ENCODE assay signal across 11 cellular contexts in the genomic region with DNA sequence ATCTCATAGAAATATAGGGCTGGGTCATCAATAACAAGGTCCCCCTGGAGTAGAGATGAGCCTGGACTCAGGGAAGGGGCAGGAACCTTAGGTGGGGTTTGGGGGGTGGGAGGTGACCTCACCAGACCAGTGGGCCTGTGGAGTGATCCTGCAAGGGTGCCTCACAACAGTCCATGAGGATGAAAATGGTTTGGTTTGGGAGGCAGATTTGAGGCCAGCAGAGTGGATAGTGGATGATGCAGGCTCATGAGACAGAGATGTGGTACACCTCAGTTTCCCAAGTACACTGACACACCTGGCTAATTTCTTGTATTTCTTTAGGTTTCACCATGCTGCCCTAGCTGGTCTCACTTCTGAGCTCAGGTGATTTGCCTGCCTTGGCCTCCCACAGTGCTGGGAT. TPM values are rescaled to one million over a fixed set of nuclear protein-coding genes. Genes with fewer than 3 reads are reported as not detected.
"Had no signal": no experiment of that assay in that cellular context is flagged by ENCODE, and none has a peak within 500 bp of the region (broad histone marks: within the 10 kb centered on the region; RNA-seq: fewer than 3 reads in every experiment).

No MANE protein-coding gene starts in this region.

- H3K4me1 ChIP-seq: HAP-1 had no signal

- H3K4me1 Mint-ChIP-seq: GM23338 had no signal

- DNase-seq: GM23248, GOT3, H7, H9, HCEC 1CT, HFFc6 had no signal

- H3K4me3 Mint-ChIP-seq: GM23338, H9, HFFc6 had no signal

- H3K9me3 Mint-ChIP-seq: GM23338, H9, HFFc6 had no signal

- H3K27ac ChIP-seq: GM23248 had no signal

- H3K4me2 ChIP-seq: GM23338 had no signal

- H2AFZ ChIP-seq: GM23248 had no signal

- H3K9me3 ChIP-seq: HAP-1 had no signal

- H3K36me3 ChIP-seq: HAP-1 had no signal

- H3K4me3 ChIP-seq: GM23248, GM23338, HAP-1 had no signal

- H3K9ac ChIP-seq: GM23248 had no signal

- ATAC-seq: GM23338, HCT116 had no signal

- H3K27ac Mint-ChIP-seq: GM23338, H9, HFFc6 had no signal

RNA-seq across cellular contexts. Expression of gene TRIM60, which starts 18.1 kb away (rescaled TPM):
- total RNA-seq: GM23248, GM23338, H1, H4, H7, H9, HFFc6 had no signal
- polyA plus RNA-seq: GM23248, GM23338, H1 had no signal

RNA-seq across cellular contexts. Expression of gene TRIM61, which starts 36.2 kb away (rescaled TPM):
- total RNA-seq: GM23248, H4 had no signal
- polyA plus RNA-seq: GM23338 had no signal

RNA-seq across cellular contexts. Expression of gene TRIM75, which starts 40.0 kb away (rescaled TPM):
- total RNA-seq: GM23248, GM23338, H1, H4, H7, H9, HFFc6 had no signal
- polyA plus RNA-seq: GM23248, GM23338, H1 had no signal
